Comparison of ENCODE assay signal across 1 cellular context in the genomic region with DNA sequence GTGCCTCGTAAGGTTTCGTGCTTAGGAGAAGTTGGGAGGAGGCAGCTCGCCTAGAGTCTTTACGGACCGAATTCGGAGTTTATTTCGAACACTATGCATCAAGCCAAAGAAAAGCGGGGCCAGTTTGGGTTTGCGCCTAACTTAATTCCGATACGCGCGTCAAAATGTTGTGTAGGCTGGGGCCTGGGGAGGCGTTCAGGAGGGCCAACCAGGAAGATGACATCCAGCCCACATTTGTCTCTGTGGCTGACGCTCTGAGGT.
TF ChIP-seq lines count a peak whose summit lies in the region.

No MANE protein-coding gene starts in this region.

TF ChIP-seq in endothelial cell of umbilical vein, 7 proteins besides CTCF, POLR2A, EP300 and RAD21:
- TF ChIP-seq GATA2 (IDR thresholded peaks at IDR 0.05; ENCODE audit: insufficient read depth, insufficient read length, low read depth, low read length): no peak
- TF ChIP-seq MYC (IDR thresholded peaks at IDR 0.05; ENCODE audit: low read depth, low read length): no peak
- TF ChIP-seq JUN (IDR thresholded peaks at IDR 0.05; ENCODE audit: borderline replicate concordance, insufficient read depth, insufficient read length, low read depth): no peak
- TF ChIP-seq EZH2 (IDR thresholded peaks at IDR 0.05; ENCODE audit: borderline replicate concordance, low read depth, low read length, severe bottlenecking): peak; percentile 91
- TF ChIP-seq, protein P1, sequence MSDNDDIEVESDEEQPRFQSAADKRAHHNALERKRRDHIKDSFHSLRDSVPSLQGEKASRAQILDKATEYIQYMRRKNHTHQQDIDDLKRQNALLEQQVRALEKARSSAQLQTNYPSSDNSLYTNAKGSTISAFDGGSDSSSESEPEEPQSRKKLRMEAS (IDR thresholded peaks at IDR 0.05; ENCODE audit: insufficient read depth, insufficient read length): no peak
- TF ChIP-seq FOS (IDR thresholded peaks at IDR 0.05; ENCODE audit: borderline replicate concordance, insufficient read depth, low read length): no peak
- TF ChIP-seq POLR2AphosphoS5 (IDR thresholded peaks at IDR 0.05; ENCODE audit: insufficient read depth, low read depth, low read length): no peak
